In the genomic region with DNA sequence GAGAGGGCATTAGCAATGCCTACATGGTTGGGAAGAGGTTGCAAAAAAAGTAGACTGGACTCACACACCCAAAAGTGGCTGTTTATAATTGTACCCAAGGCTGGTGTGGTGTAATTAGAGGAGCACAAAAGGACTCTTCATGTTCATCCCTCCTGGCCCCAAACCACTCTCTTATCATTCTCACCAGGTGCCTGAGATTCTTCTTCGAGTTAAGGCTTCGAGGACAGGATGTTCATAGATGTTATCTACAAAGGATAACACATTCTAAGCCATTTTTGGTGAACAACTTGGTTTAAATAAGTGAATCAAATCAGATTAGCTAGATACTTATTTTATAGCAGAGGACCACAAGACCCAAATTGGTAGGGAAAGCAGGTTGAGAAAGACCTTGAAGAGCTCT, we compare ENCODE assay signal across 16 cellular contexts.
"Had no signal": no experiment of that assay in that cellular context is flagged by ENCODE, and none has a peak within 500 bp of the region (broad histone marks: within the 10 kb centered on the region; RNA-seq: fewer than 3 reads in every experiment).

No MANE protein-coding gene starts in this region.

- H3K4me3 ChIP-seq: breast epithelium, right atrium auricular region, tibial artery, uterus had no signal

- H3K4me3 Mint-ChIP-seq: activated B cell treated with CpG ODN at 0.5 μM for 24 hours; activated CD4-positive, alpha-beta T cell treated with anti-CD3 and anti-CD28 coated beads, Interleukin-2, amount 10 ng/mL, durations not matched to agents 24 days and 14 days; activated T-cell treated with anti-CD3 and anti-CD28 coated beads, Interleukin-2, amount 50 U/mL, for 24 hours; endodermal cell; T-helper 1 cell treated with Interleukin-12 subunit alpha and Interleukin-12 subunit beta and Interleukin-4 antibody, amounts not matched to agents 30 μg/mL and 1 μg/mL, for 36 hours had no signal

- H3K9me3 ChIP-seq: breast epithelium, right atrium auricular region, tibial artery, uterus had no signal

- H3K27me3 Mint-ChIP-seq: activated CD4-positive, alpha-beta T cell treated with anti-CD3 and anti-CD28 coated beads, Interleukin-2, amount 10 ng/mL, durations not matched to agents 24 days and 14 days; activated T-cell treated with anti-CD3 and anti-CD28 coated beads, Interleukin-2, amount 50 U/mL, for 24 hours had no signal

- H3K27me3 ChIP-seq: breast epithelium, right atrium auricular region, tibial artery, uterus had no signal

- H3K27ac ChIP-seq: breast epithelium, right atrium auricular region, tibial artery, uterus had no signal

- H3K9me3 Mint-ChIP-seq: activated B cell treated with CpG ODN at 0.5 μM for 24 hours; activated CD4-positive, alpha-beta T cell treated with anti-CD3 and anti-CD28 coated beads, Interleukin-2, amount 10 ng/mL, durations not matched to agents 24 days and 14 days; activated T-cell treated with anti-CD3 and anti-CD28 coated beads, Interleukin-2, amount 50 U/mL, for 24 hours; endodermal cell; immature natural killer cell; T-helper 1 cell treated with Interleukin-12 subunit alpha and Interleukin-12 subunit beta and Interleukin-4 antibody, amounts not matched to agents 30 μg/mL and 1 μg/mL, for 36 hours had no signal

- H3K27ac Mint-ChIP-seq: activated B cell treated with CpG ODN at 0.5 μM for 24 hours; activated CD4-positive, alpha-beta T cell treated with anti-CD3 and anti-CD28 coated beads, Interleukin-2, amount 10 ng/mL, durations not matched to agents 24 days and 14 days; activated T-cell treated with anti-CD3 and anti-CD28 coated beads, Interleukin-2, amount 50 U/mL, for 24 hours; endodermal cell; progenitor cell of endocrine pancreas; T-helper 1 cell treated with Interleukin-12 subunit alpha and Interleukin-12 subunit beta and Interleukin-4 antibody, amounts not matched to agents 30 μg/mL and 1 μg/mL, for 36 hours had no signal

- H3K4me1 Mint-ChIP-seq: activated B cell treated with CpG ODN at 0.5 μM for 24 hours had no signal

- DNase-seq: activated B cell treated with CpG ODN at 0.5 μM for 24 hours; activated CD4-positive, alpha-beta T cell treated with anti-CD3 and anti-CD28 coated beads, Interleukin-2, amount 10 ng/mL, durations not matched to agents 24 days and 14 days; activated gamma-delta T cell; activated T-cell treated with anti-CD3 and anti-CD28 coated beads, Interleukin-2, amount 50 U/mL, for 24 hours; aorta; endodermal cell; head of caudate nucleus; immature natural killer cell; stimulated activated CD4-positive, alpha-beta T cell treated with anti-CD3 and anti-CD28 coated beads, Interleukin-15, amount 100 ng/mL, for 24 hours; stimulated activated CD4-positive, alpha-beta T cell treated with anti-CD3 and anti-CD28 coated beads, Interleukin-4, amount 100 ng/mL, for 1 hour; tibial artery; uterus had no signal

- H3K36me3 ChIP-seq: breast epithelium, right atrium auricular region, tibial artery, uterus had no signal

- H3K36me3 Mint-ChIP-seq: immature natural killer cell had no signal

- H3K4me1 ChIP-seq: uterus had no signal
